7 cellular contexts compared by ENCODE assay signal in genomic region chr4:55654131-55654530, GRCh38. TPM values are rescaled to one million over a fixed set of nuclear protein-coding genes. Genes with fewer than 3 reads are reported as not detected.
"Had no signal": no experiment of that assay in that cellular context is flagged by ENCODE, and none has a peak within 500 bp of the region (broad histone marks: within the 10 kb centered on the region; RNA-seq: fewer than 3 reads in every experiment).

No MANE protein-coding gene starts in this region.

- H3K27ac Mint-ChIP-seq: IgD-negative memory B cell had no signal

- H3K36me3 Mint-ChIP-seq: IgD-negative memory B cell had no signal

- H3K4me3 Mint-ChIP-seq: H9, IgD-negative memory B cell had no signal

- H3K4me3 ChIP-seq: GM23248 had no signal

- H2AFZ ChIP-seq: GM23248 had no signal

- H3K9ac ChIP-seq: GM23248 had no signal

- DNase-seq: GM23248, H9, HCEC 1CT, KG1 had no signal

- ATAC-seq: HepG2 had no signal

- H3K4me1 Mint-ChIP-seq: IgD-negative memory B cell had no signal

- H3K27ac ChIP-seq: GM23248, HL-60 had no signal

- H3K9me3 Mint-ChIP-seq: H9 had no signal

RNA-seq across cellular contexts. Expression of gene NMU, which starts 18.0 kb away (rescaled TPM):
- total RNA-seq: GM23248, HepG2 had no signal
- polyA plus RNA-seq: GM23248, HepG2 had no signal
